In the genomic region with DNA sequence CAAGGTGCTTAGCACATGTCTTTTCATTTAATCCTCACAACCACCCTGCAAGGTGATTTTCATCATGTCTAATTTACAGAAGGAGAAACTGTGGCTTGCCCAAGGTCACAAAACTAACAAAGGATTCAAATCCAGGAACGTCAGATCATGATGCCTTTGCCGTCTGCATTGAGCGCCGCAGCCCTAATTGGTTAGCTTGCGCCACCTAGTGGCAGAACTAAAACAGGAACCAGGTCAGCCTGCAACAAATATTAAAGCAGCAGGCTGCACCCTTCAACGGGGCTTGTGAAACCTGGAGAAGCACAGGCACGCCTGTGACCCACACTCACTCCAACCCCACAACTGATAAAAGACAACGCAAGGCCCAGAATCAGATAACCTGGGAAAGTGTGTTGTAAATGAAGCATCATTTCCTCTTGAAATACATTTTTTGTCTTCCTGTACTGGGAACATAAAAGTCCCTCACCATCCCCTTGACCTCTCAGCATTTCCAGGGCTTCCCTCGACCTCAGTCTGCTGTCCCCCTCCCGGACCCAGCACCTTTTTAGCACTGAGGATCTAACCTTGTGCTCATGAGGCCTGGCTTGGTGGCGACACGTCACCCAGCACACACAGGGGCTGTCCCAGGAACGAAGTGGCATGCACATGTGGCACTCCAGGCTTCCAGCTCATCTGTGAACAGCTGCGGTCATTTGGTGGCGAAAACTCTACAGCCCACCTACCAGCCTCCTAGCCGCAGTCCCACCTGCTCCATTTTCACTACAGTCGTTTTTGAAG, we compare ENCODE assay signal across 1 cellular context.
TF ChIP-seq lines count a peak whose summit lies in the region.

No MANE protein-coding gene starts in this region.

TF ChIP-seq in HepG2, 621 proteins besides CTCF, POLR2A, EP300 and RAD21 (continued from another document and continues in another):
- TF ChIP-seq, protein P1, sequence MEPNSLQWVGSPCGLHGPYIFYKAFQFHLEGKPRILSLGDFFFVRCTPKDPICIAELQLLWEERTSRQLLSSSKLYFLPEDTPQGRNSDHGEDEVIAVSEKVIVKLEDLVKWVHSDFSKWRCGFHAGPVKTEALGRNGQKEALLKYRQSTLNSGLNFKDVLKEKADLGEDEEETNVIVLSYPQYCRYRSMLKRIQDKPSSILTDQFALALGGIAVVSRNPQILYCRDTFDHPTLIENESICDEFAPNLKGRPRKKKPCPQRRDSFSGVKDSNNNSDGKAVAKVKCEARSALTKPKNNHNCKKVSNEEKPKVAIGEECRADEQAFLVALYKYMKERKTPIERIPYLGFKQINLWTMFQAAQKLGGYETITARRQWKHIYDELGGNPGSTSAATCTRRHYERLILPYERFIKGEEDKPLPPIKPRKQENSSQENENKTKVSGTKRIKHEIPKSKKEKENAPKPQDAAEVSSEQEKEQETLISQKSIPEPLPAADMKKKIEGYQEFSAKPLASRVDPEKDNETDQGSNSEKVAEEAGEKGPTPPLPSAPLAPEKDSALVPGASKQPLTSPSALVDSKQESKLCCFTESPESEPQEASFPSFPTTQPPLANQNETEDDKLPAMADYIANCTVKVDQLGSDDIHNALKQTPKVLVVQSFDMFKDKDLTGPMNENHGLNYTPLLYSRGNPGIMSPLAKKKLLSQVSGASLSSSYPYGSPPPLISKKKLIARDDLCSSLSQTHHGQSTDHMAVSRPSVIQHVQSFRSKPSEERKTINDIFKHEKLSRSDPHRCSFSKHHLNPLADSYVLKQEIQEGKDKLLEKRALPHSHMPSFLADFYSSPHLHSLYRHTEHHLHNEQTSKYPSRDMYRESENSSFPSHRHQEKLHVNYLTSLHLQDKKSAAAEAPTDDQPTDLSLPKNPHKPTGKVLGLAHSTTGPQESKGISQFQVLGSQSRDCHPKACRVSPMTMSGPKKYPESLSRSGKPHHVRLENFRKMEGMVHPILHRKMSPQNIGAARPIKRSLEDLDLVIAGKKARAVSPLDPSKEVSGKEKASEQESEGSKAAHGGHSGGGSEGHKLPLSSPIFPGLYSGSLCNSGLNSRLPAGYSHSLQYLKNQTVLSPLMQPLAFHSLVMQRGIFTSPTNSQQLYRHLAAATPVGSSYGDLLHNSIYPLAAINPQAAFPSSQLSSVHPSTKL (CRISPR knock-in tag; IDR thresholded peaks at IDR 0.05), result peak; percentile 51; the same call in 1 of the 2 replicates
- TF ChIP-seq ZNF331 (CRISPR knock-in tag; IDR thresholded peaks at IDR 0.05) (0 out of 2 replicates have a peak, but pooled peaks have one; percentile 61), TGIF2 (CRISPR knock-in tag; IDR thresholded peaks at IDR 0.05) (0 out of 2 replicates have a peak, but pooled peaks have one; percentile 25), KLF11 (CRISPR knock-in tag; IDR thresholded peaks at IDR 0.05) (0 out of 2 replicates have a peak, but pooled peaks have one; percentile 35), ZMYM3 (CRISPR knock-in tag; IDR thresholded peaks at IDR 0.05) (no peak), ZNF484 (CRISPR knock-in tag; IDR thresholded peaks at IDR 0.05; ENCODE audit: borderline replicate concordance, low read depth) (no peak), MXI1 (IDR thresholded peaks at IDR 0.05; ENCODE audit: borderline replicate concordance, low read depth, low read length) (peak; percentile 16; the same call in 1 of the 3 replicates), PAWR (CRISPR knock-in tag; IDR thresholded peaks at IDR 0.05; ENCODE audit: borderline replicate concordance) (no peak), NONO (IDR thresholded peaks at IDR 0.05) (no peak), NONO (CRISPR knock-in tag; conservative IDR thresholded peaks at IDR 0.05) (no peak), HES4 (CRISPR knock-in tag; IDR thresholded peaks at IDR 0.05; ENCODE audit: borderline replicate concordance) (no peak), ZFY (CRISPR knock-in tag; IDR thresholded peaks at IDR 0.05) (peak; percentile 52; the same call in 1 of the 2 replicates), DMAP1 (CRISPR knock-in tag; IDR thresholded peaks at IDR 0.05) (0 out of 2 replicates have a peak, but pooled peaks have one; percentile 38), FOXO1 (CRISPR knock-in tag; IDR thresholded peaks at IDR 0.05) (0 out of 2 replicates have a peak, but pooled peaks have one; percentile 28), HDAC2 (CRISPR knock-in tag; IDR thresholded peaks at IDR 0.05) (peak; percentile 38; the same call in 1 of the 2 replicates), GABPA (IDR thresholded peaks at IDR 0.05; ENCODE audit: low read depth, low read length) (no peak), GABPA (CRISPR knock-in tag; IDR thresholded peaks at IDR 0.05; ENCODE audit: low read depth) (no peak), TEAD3 (CRISPR knock-in tag; optimal IDR thresholded peaks at IDR 0.05; ENCODE audit: borderline replicate concordance) (peak; percentile 16), ISL2 (CRISPR knock-in tag; IDR thresholded peaks at IDR 0.05) (0 out of 2 replicates have a peak, but pooled peaks have one; percentile 38), ATF1 (CRISPR knock-in tag; IDR thresholded peaks at IDR 0.05) (0 out of 2 replicates have a peak, but pooled peaks have one; percentile 20), ZNF781 (CRISPR knock-in tag; IDR thresholded peaks at IDR 0.05; ENCODE audit: borderline replicate concordance, not compliant biosample characterization) (no peak), HCFC1 (IDR thresholded peaks at IDR 0.05; ENCODE audit: low read depth, low read length) (no peak), ZNF747 (CRISPR knock-in tag; IDR thresholded peaks at IDR 0.05; ENCODE audit: borderline replicate concordance) (no peak), SIN3A (IDR thresholded peaks at IDR 0.05; ENCODE audit: borderline replicate concordance, low read depth, low read length) (no peak), KAT8 (CRISPR knock-in tag; IDR thresholded peaks at IDR 0.05) (0 out of 2 replicates have a peak, but pooled peaks have one; percentile 12), ZNF501 (CRISPR knock-in tag; IDR thresholded peaks at IDR 0.05) (peak; percentile 82), ZNF572 (CRISPR knock-in tag; IDR thresholded peaks at IDR 0.05) (0 out of 2 replicates have a peak, but pooled peaks have one; percentile 45), ZNF460 (CRISPR knock-in tag; IDR thresholded peaks at IDR 0.05; ENCODE audit: borderline replicate concordance) (no peak), PRPF4 (IDR thresholded peaks at IDR 0.05; ENCODE audit: low read depth, low read length, poor library complexity, severe bottlenecking) (no peak), CCDC6 (CRISPR knock-in tag; IDR thresholded peaks at IDR 0.05) (0 out of 2 replicates have a peak, but pooled peaks have one; percentile 49), SP140L (CRISPR knock-in tag; IDR thresholded peaks at IDR 0.05; ENCODE audit: borderline replicate concordance) (0 out of 2 replicates have a peak, but pooled peaks have one; percentile 21)
- TF ChIP-seq, protein P2, sequence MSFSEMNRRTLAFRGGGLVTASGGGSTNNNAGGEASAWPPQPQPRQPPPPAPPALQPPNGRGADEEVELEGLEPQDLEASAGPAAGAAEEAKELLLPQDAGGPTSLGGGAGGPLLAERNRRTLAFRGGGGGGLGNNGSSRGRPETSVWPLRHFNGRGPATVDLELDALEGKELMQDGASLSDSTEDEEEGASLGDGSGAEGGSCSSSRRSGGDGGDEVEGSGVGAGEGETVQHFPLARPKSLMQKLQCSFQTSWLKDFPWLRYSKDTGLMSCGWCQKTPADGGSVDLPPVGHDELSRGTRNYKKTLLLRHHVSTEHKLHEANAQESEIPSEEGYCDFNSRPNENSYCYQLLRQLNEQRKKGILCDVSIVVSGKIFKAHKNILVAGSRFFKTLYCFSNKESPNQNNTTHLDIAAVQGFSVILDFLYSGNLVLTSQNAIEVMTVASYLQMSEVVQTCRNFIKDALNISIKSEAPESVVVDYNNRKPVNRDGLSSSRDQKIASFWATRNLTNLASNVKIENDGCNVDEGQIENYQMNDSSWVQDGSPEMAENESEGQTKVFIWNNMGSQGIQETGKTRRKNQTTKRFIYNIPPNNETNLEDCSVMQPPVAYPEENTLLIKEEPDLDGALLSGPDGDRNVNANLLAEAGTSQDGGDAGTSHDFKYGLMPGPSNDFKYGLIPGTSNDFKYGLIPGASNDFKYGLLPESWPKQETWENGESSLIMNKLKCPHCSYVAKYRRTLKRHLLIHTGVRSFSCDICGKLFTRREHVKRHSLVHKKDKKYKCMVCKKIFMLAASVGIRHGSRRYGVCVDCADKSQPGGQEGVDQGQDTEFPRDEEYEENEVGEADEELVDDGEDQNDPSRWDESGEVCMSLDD (CRISPR knock-in tag; IDR thresholded peaks at IDR 0.05; ENCODE audit: borderline replicate concordance), result no peak
- TF ChIP-seq, protein P3, sequence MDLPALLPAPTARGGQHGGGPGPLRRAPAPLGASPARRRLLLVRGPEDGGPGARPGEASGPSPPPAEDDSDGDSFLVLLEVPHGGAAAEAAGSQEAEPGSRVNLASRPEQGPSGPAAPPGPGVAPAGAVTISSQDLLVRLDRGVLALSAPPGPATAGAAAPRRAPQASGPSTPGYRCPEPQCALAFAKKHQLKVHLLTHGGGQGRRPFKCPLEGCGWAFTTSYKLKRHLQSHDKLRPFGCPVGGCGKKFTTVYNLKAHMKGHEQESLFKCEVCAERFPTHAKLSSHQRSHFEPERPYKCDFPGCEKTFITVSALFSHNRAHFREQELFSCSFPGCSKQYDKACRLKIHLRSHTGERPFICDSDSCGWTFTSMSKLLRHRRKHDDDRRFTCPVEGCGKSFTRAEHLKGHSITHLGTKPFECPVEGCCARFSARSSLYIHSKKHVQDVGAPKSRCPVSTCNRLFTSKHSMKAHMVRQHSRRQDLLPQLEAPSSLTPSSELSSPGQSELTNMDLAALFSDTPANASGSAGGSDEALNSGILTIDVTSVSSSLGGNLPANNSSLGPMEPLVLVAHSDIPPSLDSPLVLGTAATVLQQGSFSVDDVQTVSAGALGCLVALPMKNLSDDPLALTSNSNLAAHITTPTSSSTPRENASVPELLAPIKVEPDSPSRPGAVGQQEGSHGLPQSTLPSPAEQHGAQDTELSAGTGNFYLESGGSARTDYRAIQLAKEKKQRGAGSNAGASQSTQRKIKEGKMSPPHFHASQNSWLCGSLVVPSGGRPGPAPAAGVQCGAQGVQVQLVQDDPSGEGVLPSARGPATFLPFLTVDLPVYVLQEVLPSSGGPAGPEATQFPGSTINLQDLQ (CRISPR knock-in tag; IDR thresholded peaks at IDR 0.05), result no peak
- TF ChIP-seq, protein P4, sequence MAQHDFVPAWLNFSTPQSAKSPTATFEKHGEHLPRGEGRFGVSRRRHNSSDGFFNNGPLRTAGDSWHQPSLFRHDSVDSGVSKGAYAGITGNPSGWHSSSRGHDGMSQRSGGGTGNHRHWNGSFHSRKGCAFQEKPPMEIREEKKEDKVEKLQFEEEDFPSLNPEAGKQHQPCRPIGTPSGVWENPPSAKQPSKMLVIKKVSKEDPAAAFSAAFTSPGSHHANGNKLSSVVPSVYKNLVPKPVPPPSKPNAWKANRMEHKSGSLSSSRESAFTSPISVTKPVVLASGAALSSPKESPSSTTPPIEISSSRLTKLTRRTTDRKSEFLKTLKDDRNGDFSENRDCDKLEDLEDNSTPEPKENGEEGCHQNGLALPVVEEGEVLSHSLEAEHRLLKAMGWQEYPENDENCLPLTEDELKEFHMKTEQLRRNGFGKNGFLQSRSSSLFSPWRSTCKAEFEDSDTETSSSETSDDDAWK (CRISPR knock-in tag; IDR thresholded peaks at IDR 0.05), result no peak
- TF ChIP-seq, protein P5, sequence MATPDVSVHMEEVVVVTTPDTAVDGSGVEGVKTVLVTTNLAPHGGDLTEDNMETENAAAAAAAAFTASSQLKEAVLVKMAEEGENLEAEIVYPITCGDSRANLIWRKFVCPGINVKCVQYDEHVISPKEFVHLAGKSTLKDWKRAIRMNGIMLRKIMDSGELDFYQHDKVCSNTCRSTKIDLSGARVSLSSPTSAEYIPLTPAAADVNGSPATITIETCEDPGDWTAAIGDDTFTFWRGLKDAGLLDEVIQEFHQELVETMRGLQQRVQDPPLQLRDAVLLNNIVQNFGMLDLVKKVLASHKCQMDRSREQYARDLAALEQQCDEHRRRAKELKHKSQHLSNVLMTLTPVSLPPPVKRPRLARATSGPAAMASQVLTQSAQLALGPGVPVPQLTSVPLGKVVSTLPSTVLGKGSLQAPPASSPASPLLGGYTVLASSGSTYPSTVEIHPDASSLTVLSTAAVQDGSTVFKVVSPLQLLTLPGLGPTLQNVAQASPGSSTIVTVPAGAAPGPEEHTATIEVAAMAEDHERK (CRISPR knock-in tag; IDR thresholded peaks at IDR 0.05; ENCODE audit: low read depth), result no peak
- TF ChIP-seq, protein P6, sequence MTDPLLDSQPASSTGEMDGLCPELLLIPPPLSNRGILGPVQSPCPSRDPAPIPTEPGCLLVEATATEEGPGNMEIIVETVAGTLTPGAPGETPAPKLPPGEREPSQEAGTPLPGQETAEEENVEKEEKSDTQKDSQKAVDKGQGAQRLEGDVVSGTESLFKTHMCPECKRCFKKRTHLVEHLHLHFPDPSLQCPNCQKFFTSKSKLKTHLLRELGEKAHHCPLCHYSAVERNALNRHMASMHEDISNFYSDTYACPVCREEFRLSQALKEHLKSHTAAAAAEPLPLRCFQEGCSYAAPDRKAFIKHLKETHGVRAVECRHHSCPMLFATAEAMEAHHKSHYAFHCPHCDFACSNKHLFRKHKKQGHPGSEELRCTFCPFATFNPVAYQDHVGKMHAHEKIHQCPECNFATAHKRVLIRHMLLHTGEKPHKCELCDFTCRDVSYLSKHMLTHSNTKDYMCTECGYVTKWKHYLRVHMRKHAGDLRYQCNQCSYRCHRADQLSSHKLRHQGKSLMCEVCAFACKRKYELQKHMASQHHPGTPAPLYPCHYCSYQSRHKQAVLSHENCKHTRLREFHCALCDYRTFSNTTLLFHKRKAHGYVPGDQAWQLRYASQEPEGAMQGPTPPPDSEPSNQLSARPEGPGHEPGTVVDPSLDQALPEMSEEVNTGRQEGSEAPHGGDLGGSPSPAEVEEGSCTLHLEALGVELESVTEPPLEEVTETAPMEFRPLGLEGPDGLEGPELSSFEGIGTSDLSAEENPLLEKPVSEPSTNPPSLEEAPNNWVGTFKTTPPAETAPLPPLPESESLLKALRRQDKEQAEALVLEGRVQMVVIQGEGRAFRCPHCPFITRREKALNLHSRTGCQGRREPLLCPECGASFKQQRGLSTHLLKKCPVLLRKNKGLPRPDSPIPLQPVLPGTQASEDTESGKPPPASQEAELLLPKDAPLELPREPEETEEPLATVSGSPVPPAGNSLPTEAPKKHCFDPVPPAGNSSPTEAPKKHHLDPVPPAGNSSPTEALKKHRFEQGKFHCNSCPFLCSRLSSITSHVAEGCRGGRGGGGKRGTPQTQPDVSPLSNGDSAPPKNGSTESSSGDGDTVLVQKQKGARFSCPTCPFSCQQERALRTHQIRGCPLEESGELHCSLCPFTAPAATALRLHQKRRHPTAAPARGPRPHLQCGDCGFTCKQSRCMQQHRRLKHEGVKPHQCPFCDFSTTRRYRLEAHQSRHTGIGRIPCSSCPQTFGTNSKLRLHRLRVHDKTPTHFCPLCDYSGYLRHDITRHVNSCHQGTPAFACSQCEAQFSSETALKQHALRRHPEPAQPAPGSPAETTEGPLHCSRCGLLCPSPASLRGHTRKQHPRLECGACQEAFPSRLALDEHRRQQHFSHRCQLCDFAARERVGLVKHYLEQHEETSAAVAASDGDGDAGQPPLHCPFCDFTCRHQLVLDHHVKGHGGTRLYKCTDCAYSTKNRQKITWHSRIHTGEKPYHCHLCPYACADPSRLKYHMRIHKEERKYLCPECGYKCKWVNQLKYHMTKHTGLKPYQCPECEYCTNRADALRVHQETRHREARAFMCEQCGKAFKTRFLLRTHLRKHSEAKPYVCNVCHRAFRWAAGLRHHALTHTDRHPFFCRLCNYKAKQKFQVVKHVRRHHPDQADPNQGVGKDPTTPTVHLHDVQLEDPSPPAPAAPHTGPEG (CRISPR knock-in tag; IDR thresholded peaks at IDR 0.05), result no peak
- TF ChIP-seq, protein P7, sequence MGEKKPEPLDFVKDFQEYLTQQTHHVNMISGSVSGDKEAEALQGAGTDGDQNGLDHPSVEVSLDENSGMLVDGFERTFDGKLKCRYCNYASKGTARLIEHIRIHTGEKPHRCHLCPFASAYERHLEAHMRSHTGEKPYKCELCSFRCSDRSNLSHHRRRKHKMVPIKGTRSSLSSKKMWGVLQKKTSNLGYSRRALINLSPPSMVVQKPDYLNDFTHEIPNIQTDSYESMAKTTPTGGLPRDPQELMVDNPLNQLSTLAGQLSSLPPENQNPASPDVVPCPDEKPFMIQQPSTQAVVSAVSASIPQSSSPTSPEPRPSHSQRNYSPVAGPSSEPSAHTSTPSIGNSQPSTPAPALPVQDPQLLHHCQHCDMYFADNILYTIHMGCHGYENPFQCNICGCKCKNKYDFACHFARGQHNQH (CRISPR knock-in tag; IDR thresholded peaks at IDR 0.05), result peak; percentile 68; the same call in 1 of the 2 replicates
